In genomic region chr1:62196091-62196690, GRCh38 we compare ENCODE assay signal across 29 cellular contexts. TPM values are rescaled to one million over a fixed set of nuclear protein-coding genes. Genes with fewer than 3 reads are reported as not detected.
DNase-seq lines count a peak whose midpoint lies in the region; ATAC-seq, FAIRE-seq and TF ChIP-seq lines count a peak whose summit lies in the region.
"Had no signal": no experiment of that assay in that cellular context is flagged by ENCODE, and none has a peak within 500 bp of the region (broad histone marks: within the 10 kb centered on the region; RNA-seq: fewer than 3 reads in every experiment).

No MANE protein-coding gene starts in this region.

- peaks cover 45% of the 10 kb centered on the region for H3K36me3 ChIP-seq in HUES48 (ENCODE audit: control insufficient read depth, insufficient read depth, low read length)
- H3K36me3 ChIP-seq in astrocyte (ENCODE audit: insufficient read depth, low read length), result no peaks in the 10 kb centered on the region
- peaks cover 50% of the 10 kb centered on the region for H3K36me3 ChIP-seq in iPS-20b (ENCODE audit: insufficient read depth, low read depth, low read length)
- H3K36me3 ChIP-seq: esophagus squamous epithelium, gastrocnemius medialis, left lung, Peyer's patch, prostate gland, SJCRH30, thyroid gland had no signal

- H3K9ac ChIP-seq in HUES48 (ENCODE audit: low read depth, low read length) (peak overlapping the region; percentile 98), astrocyte (ENCODE audit: low read length) (no peak overlapping the region), iPS-20b (ENCODE audit: low read depth, low read length) (peak overlapping the region; percentile 98)

- H3K4me1 ChIP-seq in HUES48 (ENCODE audit: control insufficient read depth, insufficient read depth, low read length) (peaks cover 27% of the 10 kb centered on the region), astrocyte (ENCODE audit: insufficient read depth, low read length) (no peaks in the 10 kb centered on the region), iPS-20b (ENCODE audit: insufficient read depth, low read length) (peaks cover 13% of the 10 kb centered on the region; the same call in 1 of the 2 replicates)
- H3K4me1 ChIP-seq: gastrocnemius medialis, left lung, prostate gland, thyroid gland had no signal

- H3K9me3 Mint-ChIP-seq in astrocyte (ENCODE audit: unreplicated experiment), result peaks cover 3% of the 10 kb centered on the region
- H3K9me3 Mint-ChIP-seq: activated CD4-positive, alpha-beta T cell treated with anti-CD3 and anti-CD28 coated beads, Interleukin-2, amount 10 ng/mL, durations not matched to agents 7 days and 5 days; activated naive CD8-positive, alpha-beta T cell treated with anti-CD3 and anti-CD28 coated beads for 36 hours; activated T-helper 17 cell treated with anti-CD3 and anti-CD28 coated beads, Interleukin-2, amount 50 U/mL, for 72 hours had no signal

- TF ChIP-seq CTCF in astrocyte (IDR thresholded peaks at IDR 0.05; ENCODE audit: insufficient read depth, low read depth, low read length), result no peak

- H4K20me1 ChIP-seq in astrocyte (ENCODE audit: insufficient read depth, low read length), result no peaks in the 10 kb centered on the region

- peaks cover 13% of the 10 kb centered on the region for H3K4me1 Mint-ChIP-seq in astrocyte (ENCODE audit: low read depth, unreplicated experiment)
- H3K4me1 Mint-ChIP-seq: activated T-helper 17 cell treated with anti-CD3 and anti-CD28 coated beads, Interleukin-2, amount 50 U/mL, for 72 hours had no signal

- H3K27me3 ChIP-seq in HUES48 (ENCODE audit: control insufficient read depth, insufficient read depth, low read length) (no peaks in the 10 kb centered on the region), astrocyte (ENCODE audit: insufficient read depth, low read length) (peaks cover 33% of the 10 kb centered on the region), iPS-20b (ENCODE audit: insufficient read depth, low read length) (peaks cover 7% of the 10 kb centered on the region; the same call in 1 of the 2 replicates)
- H3K27me3 ChIP-seq: SJCRH30 had no signal

- H2AFZ ChIP-seq in astrocyte (ENCODE audit: low read depth, low read length), result no peak overlapping the region

- H3K9me3 ChIP-seq in HUES48 (ENCODE audit: control insufficient read depth, insufficient read depth, low read length), result no peaks in the 10 kb centered on the region
- H3K9me3 ChIP-seq in astrocyte (ENCODE audit: insufficient read depth, low read depth, low read length), result no peaks in the 10 kb centered on the region
- H3K9me3 ChIP-seq in iPS-20b (ENCODE audit: insufficient read depth, low read depth, low read length), result no peaks in the 10 kb centered on the region
- H3K9me3 ChIP-seq: esophagus squamous epithelium, gastrocnemius medialis, left lung, Peyer's patch, prostate gland, thyroid gland had no signal

- ATAC-seq in GM21447 (IDR thresholded peaks at IDR 0.05; ENCODE audit: unreplicated experiment), result no peak
- no peak for ATAC-seq in HG02970 (IDR thresholded peaks at IDR 0.05; ENCODE audit: low FRiP score, unreplicated experiment)
- no peak for ATAC-seq in GM18517 (IDR thresholded peaks at IDR 0.05; ENCODE audit: unreplicated experiment)
- ATAC-seq: activated T-helper 17 cell treated with anti-CD3 and anti-CD28 coated beads, Interleukin-2, amount 50 U/mL, for 72 hours; gastrocnemius medialis; left lung; stimulated activated naive B cell treated with anti-CD40 and anti-IgM and Interleukin-4, amounts not matched to agents 10 μg/mL and 1 μg/mL and 100 μg/mL, for 72 hours had no signal

- DNase-seq in astrocyte (ENCODE audit: low read depth) (no peak), retina (peak; percentile 40)
- DNase-seq: activated CD4-positive, alpha-beta T cell treated with anti-CD3 and anti-CD28 coated beads, Interleukin-2, amount 10 ng/mL, durations not matched to agents 7 days and 5 days; CD4-positive, alpha-beta memory T cell; DMS153; effector CD8-positive, alpha-beta T cell; esophagus squamous epithelium; gastrocnemius medialis; left lung; NCI-H1092 treated with DMSO at 0.1 percent for 48 hours; NCI-H2029; NK-92 treated with Interleukin-12 subunit alpha and Interleukin-12 subunit beta, amount 100 ng/mL, for 24 hours; SJCRH30; stimulated activated naive B cell treated with anti-CD40 and anti-IgM and Interleukin-4, amounts not matched to agents 10 μg/mL and 1 μg/mL and 100 μg/mL, for 72 hours; thyroid gland had no signal

- H3K79me2 ChIP-seq in astrocyte (ENCODE audit: insufficient read depth, low read length), result no peaks in the 10 kb centered on the region

- no peak for FAIRE-seq in astrocyte (lab: Jason Lieb, UNC)
- FAIRE-seq: G401.6, GM18507 had no signal

- H3K4me3 ChIP-seq in HUES48 (ENCODE audit: low read depth, low read length) (peak overlapping the region; percentile 83), astrocyte (ENCODE audit: insufficient read depth, low read depth, low read length) (no peak overlapping the region), iPS-20b (ENCODE audit: low read length) (peak overlapping the region; percentile 94)
- H3K4me3 ChIP-seq: esophagus squamous epithelium, gastrocnemius medialis, Peyer's patch, prostate gland, SJCRH30, thyroid gland had no signal

- no peak overlapping the region for H3K4me2 ChIP-seq in astrocyte (ENCODE audit: low read length)

- peaks cover 13% of the 10 kb centered on the region for H3K27me3 Mint-ChIP-seq in astrocyte (ENCODE audit: low read depth, unreplicated experiment)

- H3K27ac Mint-ChIP-seq in astrocyte (ENCODE audit: unreplicated experiment), result no peak overlapping the region
- H3K27ac Mint-ChIP-seq: activated CD4-positive, alpha-beta T cell treated with anti-CD3 and anti-CD28 coated beads, Interleukin-2, amount 10 ng/mL, durations not matched to agents 7 days and 5 days; activated naive CD8-positive, alpha-beta T cell treated with anti-CD3 and anti-CD28 coated beads for 36 hours; activated T-helper 17 cell treated with anti-CD3 and anti-CD28 coated beads, Interleukin-2, amount 50 U/mL, for 72 hours; stimulated activated naive B cell treated with anti-CD40 and anti-IgM and Interleukin-4, amounts not matched to agents 10 μg/mL and 1 μg/mL and 100 μg/mL, for 72 hours had no signal

- H3K36me3 Mint-ChIP-seq in astrocyte (ENCODE audit: low read depth, unreplicated experiment), result no peaks in the 10 kb centered on the region
- H3K36me3 Mint-ChIP-seq: CD4-positive, alpha-beta memory T cell had no signal

- peak overlapping the region; percentile 92 for H3K27ac ChIP-seq in HUES48 (ENCODE audit: low read depth, low read length)
- H3K27ac ChIP-seq in astrocyte (ENCODE audit: low read depth, low read length), result no peak overlapping the region
- peak overlapping the region; percentile 90 for H3K27ac ChIP-seq in iPS-20b (ENCODE audit: low read length)
- H3K27ac ChIP-seq: esophagus squamous epithelium, gastrocnemius medialis, left lung, Peyer's patch, prostate gland, SJCRH30, thyroid gland had no signal

- H3K4me3 Mint-ChIP-seq in astrocyte (ENCODE audit: unreplicated experiment), result peak overlapping the region; percentile 92
- H3K4me3 Mint-ChIP-seq: activated CD4-positive, alpha-beta T cell treated with anti-CD3 and anti-CD28 coated beads, Interleukin-2, amount 10 ng/mL, durations not matched to agents 7 days and 5 days; activated T-helper 17 cell treated with anti-CD3 and anti-CD28 coated beads, Interleukin-2, amount 50 U/mL, for 72 hours had no signal

RNA-seq across cellular contexts. Expression of gene L1TD1, which starts 1.5 kb away (rescaled TPM):
- 9.9 and 10.6 TPM in 2 replicates for total RNA-seq in astrocyte
- total RNA-seq: activated CD4-positive, alpha-beta T cell treated with anti-CD3 and anti-CD28 coated beads, Interleukin-2, amount 10 ng/mL, durations not matched to agents 7 days and 5 days; activated T-helper 17 cell treated with anti-CD3 and anti-CD28 coated beads, Interleukin-2, amount 50 U/mL, for 72 hours; CD4-positive, alpha-beta memory T cell; gastrocnemius medialis; NCI-H460; SJCRH30; skeletal muscle tissue; T-helper 1 cell treated with Interleukin-12 subunit alpha and Interleukin-12 subunit beta and Interleukin-4 antibody, amounts not matched to agents 30 ng/mL and 1 ng/mL, for 36 hours had no signal
